In the genomic region with DNA sequence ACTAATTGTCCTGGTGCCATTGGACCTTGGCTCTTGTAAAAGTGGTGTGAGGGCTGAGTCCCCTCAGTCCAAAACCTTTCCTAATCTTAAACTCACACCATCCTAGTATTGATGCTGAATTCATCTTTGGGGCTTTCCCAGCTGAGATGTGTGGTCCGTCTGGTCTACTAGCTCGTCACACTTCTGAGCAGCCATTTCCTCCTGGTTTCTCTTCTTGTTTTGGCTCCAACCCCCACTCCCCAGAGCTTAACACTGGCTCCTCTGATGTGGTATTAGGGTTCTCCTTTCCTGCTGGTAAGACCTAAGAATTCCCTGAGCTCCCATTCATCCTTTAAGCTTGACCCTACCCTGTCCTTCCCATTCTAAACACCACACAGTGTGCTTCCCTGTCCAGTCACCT, we compare ENCODE assay signal across 17 cellular contexts.
DNase-seq lines count a peak whose midpoint lies in the region; ATAC-seq lines count a peak whose summit lies in the region.
"Had no signal": no experiment of that assay in that cellular context is flagged by ENCODE, and none has a peak within 500 bp of the region (broad histone marks: within the 10 kb centered on the region; RNA-seq: fewer than 3 reads in every experiment).

No MANE protein-coding gene starts in this region.

- H3K27ac Mint-ChIP-seq in activated naive CD4-positive, alpha-beta T cell treated with anti-CD3 and anti-CD28 coated beads for 36 hours: peak overlapping the region; percentile 64
- peak overlapping the region; percentile 68 for H3K27ac Mint-ChIP-seq in T-helper 2 cell treated with Interferon-gamma antibody and Interleukin-4, amounts not matched to agents 5 μg/mL and 100 μg/mL, for 36 hours
- peak overlapping the region; percentile 72 for H3K27ac Mint-ChIP-seq in activated naive CD8-positive, alpha-beta T cell treated with anti-CD3 and anti-CD28 coated beads, Interleukin-2, amount 10 ng/mL, durations not matched to agents 7 days and 5 days
- H3K27ac Mint-ChIP-seq in stimulated activated naive CD8-positive, alpha-beta T cell treated with anti-CD3 and anti-CD28 coated beads, Interleukin-15, amount 100 ng/mL, for 72 hours: peak overlapping the region; percentile 68 to 91
- H3K27ac Mint-ChIP-seq: nephron progenitor cell had no signal

- CTCF ChIA-PET in activated naive CD4-positive, alpha-beta T cell treated with anti-CD3 and anti-CD28 coated beads for 36 hours (lab: Charles Lee): interaction anchor here (0.7 to 1.0 kb wide), 2 partner anchors 26 to 78 kb away, joined by 3 read pairs; no protein-coding TSS in a partner anchor

- intact Hi-C loops in activated naive CD4-positive, alpha-beta T cell treated with anti-CD3 and anti-CD28 coated beads for 36 hours (cut with micrococcal nuclease): no loop called here

- ATAC-seq in activated naive CD8-positive, alpha-beta T cell treated with anti-CD3 and anti-CD28 coated beads, Interleukin-2, amount 10 ng/mL, durations not matched to agents 7 days and 5 days (ENCODE audit: low read depth): peak; percentile 83
- ATAC-seq in stimulated activated naive CD8-positive, alpha-beta T cell treated with anti-CD3 and anti-CD28 coated beads, Interleukin-15, amount 100 ng/mL, for 72 hours: peak; percentile 99
- ATAC-seq: gastrocnemius medialis had no signal

- H3K36me3 Mint-ChIP-seq in activated naive CD4-positive, alpha-beta T cell treated with anti-CD3 and anti-CD28 coated beads for 36 hours (ENCODE audit: low read depth): peaks cover 3% of the 10 kb centered on the region
- peaks cover 23% of the 10 kb centered on the region for H3K36me3 Mint-ChIP-seq in T-helper 2 cell treated with Interferon-gamma antibody and Interleukin-4, amounts not matched to agents 5 μg/mL and 100 μg/mL, for 36 hours (ENCODE audit: low read depth)
- peaks cover 18% of the 10 kb centered on the region for H3K36me3 Mint-ChIP-seq in activated naive CD8-positive, alpha-beta T cell treated with anti-CD3 and anti-CD28 coated beads, Interleukin-2, amount 10 ng/mL, durations not matched to agents 7 days and 5 days

- DNase-seq in activated naive CD4-positive, alpha-beta T cell treated with anti-CD3 and anti-CD28 coated beads for 36 hours: peak; percentile 72
- no peak for DNase-seq in activated naive CD4-positive, alpha-beta T cell (lab: John Stamatoyannopoulos, UW)
- DNase-seq in T-helper 2 cell treated with Interferon-gamma antibody and Interleukin-4, amounts not matched to agents 5 μg/mL and 100 μg/mL, for 36 hours (ENCODE audit: low spot score): peak; percentile 37
- DNase-seq in activated naive CD8-positive, alpha-beta T cell treated with anti-CD3 and anti-CD28 coated beads, Interleukin-2, amount 10 ng/mL, durations not matched to agents 7 days and 5 days: no peak
- peak; percentile 27 to 56 for DNase-seq in stimulated activated naive CD8-positive, alpha-beta T cell treated with anti-CD3 and anti-CD28 coated beads, Interleukin-15, amount 100 ng/mL, for 72 hours
- DNase-seq in NCI-H2107 (lab: John Stamatoyannopoulos, UW): no peak
- no peak for DNase-seq in NCI-H748 (lab: John Stamatoyannopoulos, UW; ENCODE audit: unreplicated experiment)
- DNase-seq in DMS53 (lab: John Stamatoyannopoulos, UW): no peak
- DNase-seq: adrenal gland, cerebellar nuclear complex, gastrocnemius medialis, GM23248, IMR-90, NCI-H2029 treated with DMSO at 0.1 percent for 48 hours, nephron progenitor cell, SW 1271, transverse colon had no signal

- peaks cover 26% of the 10 kb centered on the region for H3K4me1 Mint-ChIP-seq in activated naive CD4-positive, alpha-beta T cell treated with anti-CD3 and anti-CD28 coated beads for 36 hours (ENCODE audit: low read depth)
- peaks cover 28% of the 10 kb centered on the region for H3K4me1 Mint-ChIP-seq in T-helper 2 cell treated with Interferon-gamma antibody and Interleukin-4, amounts not matched to agents 5 μg/mL and 100 μg/mL, for 36 hours (ENCODE audit: low read depth)
- peaks cover 28% of the 10 kb centered on the region for H3K4me1 Mint-ChIP-seq in activated naive CD8-positive, alpha-beta T cell treated with anti-CD3 and anti-CD28 coated beads, Interleukin-2, amount 10 ng/mL, durations not matched to agents 7 days and 5 days
- peaks cover 36% of the 10 kb centered on the region for H3K4me1 Mint-ChIP-seq in stimulated activated naive CD8-positive, alpha-beta T cell treated with anti-CD3 and anti-CD28 coated beads, Interleukin-15, amount 100 ng/mL, for 72 hours
- H3K4me1 Mint-ChIP-seq: nephron progenitor cell had no signal

- POLR2A ChIA-PET in activated naive CD8-positive, alpha-beta T cell treated with anti-CD3 and anti-CD28 coated beads, Interleukin-2, amount 10 ng/mL, durations not matched to agents 7 days and 5 days (lab: Charles Lee): interaction anchor here (0.5 kb wide), 1 partner anchor 30 kb away, joined by 3 read pairs; no protein-coding TSS in a partner anchor

- no peak overlapping the region for H3K4me3 Mint-ChIP-seq in activated naive CD4-positive, alpha-beta T cell treated with anti-CD3 and anti-CD28 coated beads for 36 hours
- peak overlapping the region; percentile 3 for H3K4me3 Mint-ChIP-seq in T-helper 2 cell treated with Interferon-gamma antibody and Interleukin-4, amounts not matched to agents 5 μg/mL and 100 μg/mL, for 36 hours
- H3K4me3 Mint-ChIP-seq in activated naive CD8-positive, alpha-beta T cell treated with anti-CD3 and anti-CD28 coated beads, Interleukin-2, amount 10 ng/mL, durations not matched to agents 7 days and 5 days: peak overlapping the region; percentile 47
- peak overlapping the region; percentile 49 to 77 for H3K4me3 Mint-ChIP-seq in stimulated activated naive CD8-positive, alpha-beta T cell treated with anti-CD3 and anti-CD28 coated beads, Interleukin-15, amount 100 ng/mL, for 72 hours
- H3K4me3 Mint-ChIP-seq: nephron progenitor cell had no signal

- no peaks in the 10 kb centered on the region for H3K27me3 Mint-ChIP-seq in activated naive CD4-positive, alpha-beta T cell treated with anti-CD3 and anti-CD28 coated beads for 36 hours (ENCODE audit: low read depth)
- H3K27me3 Mint-ChIP-seq in T-helper 2 cell treated with Interferon-gamma antibody and Interleukin-4, amounts not matched to agents 5 μg/mL and 100 μg/mL, for 36 hours (ENCODE audit: low read depth): no peaks in the 10 kb centered on the region
- H3K27me3 Mint-ChIP-seq in activated naive CD8-positive, alpha-beta T cell treated with anti-CD3 and anti-CD28 coated beads, Interleukin-2, amount 10 ng/mL, durations not matched to agents 7 days and 5 days: no peaks in the 10 kb centered on the region
- no peaks in the 10 kb centered on the region for H3K27me3 Mint-ChIP-seq in stimulated activated naive CD8-positive, alpha-beta T cell treated with anti-CD3 and anti-CD28 coated beads, Interleukin-15, amount 100 ng/mL, for 72 hours

- H3K9me3 Mint-ChIP-seq in activated naive CD4-positive, alpha-beta T cell treated with anti-CD3 and anti-CD28 coated beads for 36 hours: peaks cover 4% of the 10 kb centered on the region
- peaks cover 30% of the 10 kb centered on the region for H3K9me3 Mint-ChIP-seq in T-helper 2 cell treated with Interferon-gamma antibody and Interleukin-4, amounts not matched to agents 5 μg/mL and 100 μg/mL, for 36 hours
- H3K9me3 Mint-ChIP-seq in activated naive CD8-positive, alpha-beta T cell treated with anti-CD3 and anti-CD28 coated beads, Interleukin-2, amount 10 ng/mL, durations not matched to agents 7 days and 5 days: peaks cover 10% of the 10 kb centered on the region
- peaks cover 8 to 15% of the 10 kb centered on the region in 2 donors for H3K9me3 Mint-ChIP-seq in stimulated activated naive CD8-positive, alpha-beta T cell treated with anti-CD3 and anti-CD28 coated beads, Interleukin-15, amount 100 ng/mL, for 72 hours

Comparison
In these comparisons a context has a peak if more than half of its experiments do, and no peak if none do; other contexts are left out.
1. DNase-seq: peak in activated naive CD4-positive, alpha-beta T cell treated with anti-CD3 and anti-CD28 coated beads for 36 hours (single experiment), T-helper 2 cell treated with Interferon-gamma antibody and Interleukin-4, amounts not matched to agents 5 μg/mL and 100 μg/mL, for 36 hours (single experiment) and stimulated activated naive CD8-positive, alpha-beta T cell treated with anti-CD3 and anti-CD28 coated beads, Interleukin-15, amount 100 ng/mL, for 72 hours (2 of 2); none in activated naive CD4-positive, alpha-beta T cell (0 of 4), activated naive CD8-positive, alpha-beta T cell treated with anti-CD3 and anti-CD28 coated beads, Interleukin-2, amount 10 ng/mL, durations not matched to agents 7 days and 5 days (single experiment), NCI-H2107 (single experiment), NCI-H748 (single experiment) and DMS53 (single experiment).
2. Peak in every context shown above with its lines, with median percentiles within 50 percentile points of each other: H3K27ac Mint-ChIP-seq.